In genomic region chr2:43539436-43539835, GRCh38 we compare ENCODE assay signal across 15 cellular contexts. TPM values are rescaled to one million over a fixed set of nuclear protein-coding genes. Genes with fewer than 3 reads are reported as not detected.
DNase-seq lines count a peak whose midpoint lies in the region; ATAC-seq, FAIRE-seq and TF ChIP-seq lines count a peak whose summit lies in the region.
"Had no signal": no experiment of that assay in that cellular context is flagged by ENCODE, and none has a peak within 500 bp of the region (broad histone marks: within the 10 kb centered on the region; RNA-seq: fewer than 3 reads in every experiment).

No MANE protein-coding gene starts in this region.

- H3K36me3 ChIP-seq in gastrocnemius medialis (no peaks in the 10 kb centered on the region), vagina (no peaks in the 10 kb centered on the region)

- ATAC-seq in right cardiac atrium: no peak
- no peak for ATAC-seq in left ventricle myocardium superior
- no peak for ATAC-seq in gastrocnemius medialis
- ATAC-seq in HG03521 (IDR thresholded peaks at IDR 0.05; ENCODE audit: unreplicated experiment): no peak
- ATAC-seq: GM12878 had no signal

- 93% methylated on average over 5 of the region's 5 CpGs for WGBS in right cardiac atrium

- intact Hi-C loops in right cardiac atrium (cut with DNase I): no loop called here
- intact Hi-C loops in left ventricle myocardium superior (cut with micrococcal nuclease): no loop called here
- intact Hi-C loops in gastrocnemius medialis (cut with DNase I; ENCODE audit: low total_unique reads): no loop called here
- intact Hi-C loops in vagina (cut with DNase I): no loop called here

- POLR2A ChIA-PET in activated CD4-positive, alpha-beta T cell treated with anti-CD3 and anti-CD28 coated beads, Interleukin-2, amount 10 ng/mL, durations not matched to agents 7 days and 5 days (lab: Charles Lee): no interaction called here

- peaks cover 17% of the 10 kb centered on the region for H3K36me3 Mint-ChIP-seq in activated CD4-positive, alpha-beta T cell treated with anti-CD3 and anti-CD28 coated beads, Interleukin-2, amount 10 ng/mL, durations not matched to agents 7 days and 5 days (ENCODE audit: low read depth)

- no peaks in the 10 kb centered on the region for H3K4me1 ChIP-seq in right cardiac atrium (ENCODE audit: control insufficient read depth, insufficient read depth, low read length)
- peaks cover 6 to 11% of the 10 kb centered on the region in 2 donors for H3K4me1 ChIP-seq in gastrocnemius medialis
- H3K4me1 ChIP-seq in vagina: peaks cover 42% of the 10 kb centered on the region

- no peak for TF ChIP-seq POLR2A in gastrocnemius medialis (IDR thresholded peaks at IDR 0.05)
- TF ChIP-seq POLR2A in vagina (IDR thresholded peaks at IDR 0.05): no peak

- no peaks in the 10 kb centered on the region for H3K9me3 Mint-ChIP-seq in activated CD4-positive, alpha-beta T cell treated with anti-CD3 and anti-CD28 coated beads, Interleukin-2, amount 10 ng/mL, durations not matched to agents 7 days and 5 days
- H3K9me3 Mint-ChIP-seq: activated CD4-positive, alpha-beta memory T cell treated with anti-CD3 and anti-CD28 coated beads, Interleukin-2, amount 10 ng/mL, durations not matched to agents 7 days and 5 days had no signal

- no peaks in the 10 kb centered on the region for H3K27me3 Mint-ChIP-seq in activated CD4-positive, alpha-beta T cell treated with anti-CD3 and anti-CD28 coated beads, Interleukin-2, amount 10 ng/mL, durations not matched to agents 7 days and 5 days
- H3K27me3 Mint-ChIP-seq: activated CD4-positive, alpha-beta memory T cell treated with anti-CD3 and anti-CD28 coated beads, Interleukin-2, amount 10 ng/mL, durations not matched to agents 7 days and 5 days; progenitor cell of endocrine pancreas had no signal

- FAIRE-seq in urothelium cell line (lab: Jason Lieb, UNC): no peak
- FAIRE-seq: GM12878 had no signal

- H3K27ac Mint-ChIP-seq in activated CD4-positive, alpha-beta T cell treated with anti-CD3 and anti-CD28 coated beads, Interleukin-2, amount 10 ng/mL, durations not matched to agents 7 days and 5 days: no peak overlapping the region
- H3K27ac Mint-ChIP-seq: activated CD4-positive, alpha-beta memory T cell treated with anti-CD3 and anti-CD28 coated beads, Interleukin-2, amount 10 ng/mL, durations not matched to agents 7 days and 5 days; progenitor cell of endocrine pancreas had no signal

- no peak for TF ChIP-seq CTCF in foreskin fibroblast (IDR thresholded peaks at IDR 0.05; ENCODE audit: low read depth, low read length)
- no peak for TF ChIP-seq CTCF in gastrocnemius medialis (IDR thresholded peaks at IDR 0.05 in 4 of 5, conservative IDR thresholded peaks at IDR 0.05 in 1 of 5)
- no peak for TF ChIP-seq CTCF in vagina (IDR thresholded peaks at IDR 0.05)

- no peak overlapping the region for H3K4me3 Mint-ChIP-seq in activated CD4-positive, alpha-beta T cell treated with anti-CD3 and anti-CD28 coated beads, Interleukin-2, amount 10 ng/mL, durations not matched to agents 7 days and 5 days
- H3K4me3 Mint-ChIP-seq: activated CD4-positive, alpha-beta memory T cell treated with anti-CD3 and anti-CD28 coated beads, Interleukin-2, amount 10 ng/mL, durations not matched to agents 7 days and 5 days had no signal

- H3K27ac ChIP-seq in right cardiac atrium (ENCODE audit: low read length) (peak overlapping the region; percentile 68), gastrocnemius medialis (peak overlapping the region; percentile 69 to 77 (median 72)), vagina (peak overlapping the region; percentile 64)

- H3K9me3 ChIP-seq in right cardiac atrium (ENCODE audit: control insufficient read depth, low read length) (no peaks in the 10 kb centered on the region), gastrocnemius medialis (no peaks in the 10 kb centered on the region), vagina (no peaks in the 10 kb centered on the region)
- H3K9me3 ChIP-seq: MG63 had no signal

- no peaks in the 10 kb centered on the region for H3K27me3 ChIP-seq in right cardiac atrium (ENCODE audit: control insufficient read depth, insufficient read depth)
- no peaks in the 10 kb centered on the region for H3K27me3 ChIP-seq in gastrocnemius medialis
- H3K27me3 ChIP-seq in vagina: no peaks in the 10 kb centered on the region
- H3K27me3 ChIP-seq: MG63 had no signal

- H3K4me3 ChIP-seq in right cardiac atrium (ENCODE audit: low read length) (no peak overlapping the region), foreskin fibroblast (ENCODE audit: low read depth in 1 of 2, low read length in 2 of 2) (no peak overlapping the region), gastrocnemius medialis (no peak overlapping the region), vagina (no peak overlapping the region)
- H3K4me3 ChIP-seq: GM12878, MG63 had no signal

- DNase-seq in right cardiac atrium (no peak), left ventricle myocardium superior (no peak), foreskin fibroblast (peak; percentile 23 to 49), gastrocnemius medialis (no peak), vagina (ENCODE audit: extremely low spot score in 2 of 2) (no peak), urothelium cell line (ENCODE audit: low spot score) (no peak)
- DNase-seq in activated CD4-positive, alpha-beta T cell treated with anti-CD3 and anti-CD28 coated beads, Interleukin-2, amount 10 ng/mL, durations not matched to agents 7 days and 5 days: no peak
- DNase-seq: activated CD4-positive, alpha-beta memory T cell treated with anti-CD3 and anti-CD28 coated beads, Interleukin-2, amount 10 ng/mL, durations not matched to agents 7 days and 5 days; islet precursor cell; NCI-H1930; NCI-H510A had no signal

- in situ Hi-C loops in gastrocnemius medialis (cut with MboI; ENCODE audit: low sequenced_read_pairs in 4 of 4): loop anchor here in 1 of 4 donors (5.0 kb wide), 1 partner anchor 42 kb away; no protein-coding TSS in a partner anchor

- CTCF ChIA-PET in activated CD4-positive, alpha-beta T cell treated with anti-CD3 and anti-CD28 coated beads, Interleukin-2, amount 10 ng/mL, durations not matched to agents 7 days and 5 days (lab: Charles Lee): interaction anchor here (0.7 to 1.2 kb wide), 2 partner anchors 55 to 272 kb away, joined by 3 to 4 read pairs; no protein-coding TSS in a partner anchor

- peaks cover 15% of the 10 kb centered on the region for H3K4me1 Mint-ChIP-seq in activated CD4-positive, alpha-beta T cell treated with anti-CD3 and anti-CD28 coated beads, Interleukin-2, amount 10 ng/mL, durations not matched to agents 7 days and 5 days

RNA-seq across cellular contexts. Expression of gene THADA, which starts 56.4 kb away (rescaled TPM):
- 10 to 100 TPM; 19.0 to 20.7 (median 20.2) TPM for total RNA-seq in right cardiac atrium
- polyA plus RNA-seq in right cardiac atrium: 10.6 TPM
- 12.1 TPM for total RNA-seq in left ventricle myocardium superior
- 10 to 100 TPM; 13.6 to 19.0 (median 16.2) TPM for total RNA-seq in gastrocnemius medialis
- 32.2 TPM for total RNA-seq in vagina
- 10 to 100 TPM; 26.2 to 32.2 TPM for total RNA-seq in activated CD4-positive, alpha-beta T cell treated with anti-CD3 and anti-CD28 coated beads, Interleukin-2, amount 10 ng/mL, durations not matched to agents 7 days and 5 days

Comparison
In these comparisons a context has a peak if more than half of its experiments do, and no peak if none do; other contexts are left out.
1. DNase-seq: peak in foreskin fibroblast (2 of 2); none in right cardiac atrium (0 of 3), left ventricle myocardium superior (single experiment), gastrocnemius medialis (0 of 2), vagina (0 of 2), activated CD4-positive, alpha-beta T cell treated with anti-CD3 and anti-CD28 coated beads, Interleukin-2, amount 10 ng/mL, durations not matched to agents 7 days and 5 days (single experiment) and urothelium cell line (single experiment).
2. Peak in every context shown above with its lines, with median percentiles within 50 percentile points of each other: H3K27ac ChIP-seq.